12 cellular contexts compared by ENCODE assay signal in the genomic region with DNA sequence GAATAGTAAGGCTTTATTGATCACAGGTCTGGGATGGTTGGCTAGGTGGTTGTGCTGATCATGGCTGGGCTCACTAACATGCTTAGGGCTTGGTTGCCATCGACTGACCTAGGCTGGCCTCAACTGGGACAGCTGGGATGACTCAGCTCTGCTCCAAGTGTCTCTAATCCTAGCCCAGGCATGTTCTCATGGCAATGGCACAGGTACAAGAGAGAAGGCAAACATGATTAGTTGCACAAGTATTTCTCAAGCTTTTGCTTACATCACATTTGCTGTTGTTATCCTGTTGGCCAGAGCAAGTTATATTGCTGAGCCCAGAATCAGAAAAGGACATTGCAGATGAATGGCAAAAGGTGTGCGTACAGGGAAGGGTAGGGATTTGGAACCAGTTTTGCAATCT.
DNase-seq lines count a peak whose midpoint lies in the region; ATAC-seq and TF ChIP-seq lines count a peak whose summit lies in the region.
"Had no signal": no experiment of that assay in that cellular context is flagged by ENCODE, and none has a peak within 500 bp of the region (broad histone marks: within the 10 kb centered on the region; RNA-seq: fewer than 3 reads in every experiment).

No MANE protein-coding gene starts in this region.

- TF ChIP-seq CTCF in fibroblast of pulmonary artery (IDR thresholded peaks at IDR 0.05; ENCODE audit: low read length, missing control alignments), result no peak
- TF ChIP-seq CTCF in BE2C (IDR thresholded peaks at IDR 0.05; ENCODE audit: low read depth, low read length), result no peak

- H3K36me3 ChIP-seq in BE2C, result no peaks in the 10 kb centered on the region

- H3K4me1 ChIP-seq in BE2C, result no peaks in the 10 kb centered on the region

- DNase-seq in GM04504 (ENCODE audit: low read depth), result peak; percentile 17
- DNase-seq in NCI-H69 (lab: John Stamatoyannopoulos, UW), result peak; percentile 62
- peak; percentile 52 for DNase-seq in fibroblast of pulmonary artery (ENCODE audit: low read depth)
- no peak for DNase-seq in sciatic nerve (ENCODE audit: low spot score)
- no peak for DNase-seq in BE2C
- DNase-seq in NCI-H748 (lab: John Stamatoyannopoulos, UW; ENCODE audit: unreplicated experiment), result no peak
- DNase-seq: activated CD8-positive, alpha-beta memory T cell treated with anti-CD3 and anti-CD28 coated beads, Interleukin-2, amount 50 U/mL, for 48 hours; DND-41; mesendoderm; MV-4-11 had no signal

- no peak overlapping the region for H3K4me3 ChIP-seq in fibroblast of pulmonary artery (replicated peaks; ENCODE audit: low read depth, low read length)
- no peak overlapping the region for H3K4me3 ChIP-seq in BE2C (ENCODE audit: low read depth, low read length)

- peak; percentile 74 for ATAC-seq in sciatic nerve
- no peak for ATAC-seq in GM18517 (IDR thresholded peaks at IDR 0.05; ENCODE audit: unreplicated experiment)
- no peak for ATAC-seq in GM18870 (IDR thresholded peaks at IDR 0.05; ENCODE audit: unreplicated experiment)

- intact Hi-C loops in sciatic nerve (cut with DNase I), result no loop called here

- H3K9me3 ChIP-seq in BE2C, result no peaks in the 10 kb centered on the region

- H3K27me3 ChIP-seq in BE2C, result no peaks in the 10 kb centered on the region

Comparison
In these comparisons a context has a peak if more than half of its experiments do, and no peak if none do; other contexts are left out.
1. DNase-seq: peak in GM04504 (single experiment), NCI-H69 (single experiment) and fibroblast of pulmonary artery (single experiment); none in sciatic nerve (single experiment), BE2C (single experiment) and NCI-H748 (single experiment).